Comparison of ENCODE assay signal across 1 cellular context in genomic region chr2:21395366-21395765, GRCh38.
TF ChIP-seq lines count a peak whose summit lies in the region.

No MANE protein-coding gene starts in this region.

TF ChIP-seq in H1, 55 proteins besides CTCF, POLR2A, EP300 and RAD21:
- TF ChIP-seq, protein P1, sequence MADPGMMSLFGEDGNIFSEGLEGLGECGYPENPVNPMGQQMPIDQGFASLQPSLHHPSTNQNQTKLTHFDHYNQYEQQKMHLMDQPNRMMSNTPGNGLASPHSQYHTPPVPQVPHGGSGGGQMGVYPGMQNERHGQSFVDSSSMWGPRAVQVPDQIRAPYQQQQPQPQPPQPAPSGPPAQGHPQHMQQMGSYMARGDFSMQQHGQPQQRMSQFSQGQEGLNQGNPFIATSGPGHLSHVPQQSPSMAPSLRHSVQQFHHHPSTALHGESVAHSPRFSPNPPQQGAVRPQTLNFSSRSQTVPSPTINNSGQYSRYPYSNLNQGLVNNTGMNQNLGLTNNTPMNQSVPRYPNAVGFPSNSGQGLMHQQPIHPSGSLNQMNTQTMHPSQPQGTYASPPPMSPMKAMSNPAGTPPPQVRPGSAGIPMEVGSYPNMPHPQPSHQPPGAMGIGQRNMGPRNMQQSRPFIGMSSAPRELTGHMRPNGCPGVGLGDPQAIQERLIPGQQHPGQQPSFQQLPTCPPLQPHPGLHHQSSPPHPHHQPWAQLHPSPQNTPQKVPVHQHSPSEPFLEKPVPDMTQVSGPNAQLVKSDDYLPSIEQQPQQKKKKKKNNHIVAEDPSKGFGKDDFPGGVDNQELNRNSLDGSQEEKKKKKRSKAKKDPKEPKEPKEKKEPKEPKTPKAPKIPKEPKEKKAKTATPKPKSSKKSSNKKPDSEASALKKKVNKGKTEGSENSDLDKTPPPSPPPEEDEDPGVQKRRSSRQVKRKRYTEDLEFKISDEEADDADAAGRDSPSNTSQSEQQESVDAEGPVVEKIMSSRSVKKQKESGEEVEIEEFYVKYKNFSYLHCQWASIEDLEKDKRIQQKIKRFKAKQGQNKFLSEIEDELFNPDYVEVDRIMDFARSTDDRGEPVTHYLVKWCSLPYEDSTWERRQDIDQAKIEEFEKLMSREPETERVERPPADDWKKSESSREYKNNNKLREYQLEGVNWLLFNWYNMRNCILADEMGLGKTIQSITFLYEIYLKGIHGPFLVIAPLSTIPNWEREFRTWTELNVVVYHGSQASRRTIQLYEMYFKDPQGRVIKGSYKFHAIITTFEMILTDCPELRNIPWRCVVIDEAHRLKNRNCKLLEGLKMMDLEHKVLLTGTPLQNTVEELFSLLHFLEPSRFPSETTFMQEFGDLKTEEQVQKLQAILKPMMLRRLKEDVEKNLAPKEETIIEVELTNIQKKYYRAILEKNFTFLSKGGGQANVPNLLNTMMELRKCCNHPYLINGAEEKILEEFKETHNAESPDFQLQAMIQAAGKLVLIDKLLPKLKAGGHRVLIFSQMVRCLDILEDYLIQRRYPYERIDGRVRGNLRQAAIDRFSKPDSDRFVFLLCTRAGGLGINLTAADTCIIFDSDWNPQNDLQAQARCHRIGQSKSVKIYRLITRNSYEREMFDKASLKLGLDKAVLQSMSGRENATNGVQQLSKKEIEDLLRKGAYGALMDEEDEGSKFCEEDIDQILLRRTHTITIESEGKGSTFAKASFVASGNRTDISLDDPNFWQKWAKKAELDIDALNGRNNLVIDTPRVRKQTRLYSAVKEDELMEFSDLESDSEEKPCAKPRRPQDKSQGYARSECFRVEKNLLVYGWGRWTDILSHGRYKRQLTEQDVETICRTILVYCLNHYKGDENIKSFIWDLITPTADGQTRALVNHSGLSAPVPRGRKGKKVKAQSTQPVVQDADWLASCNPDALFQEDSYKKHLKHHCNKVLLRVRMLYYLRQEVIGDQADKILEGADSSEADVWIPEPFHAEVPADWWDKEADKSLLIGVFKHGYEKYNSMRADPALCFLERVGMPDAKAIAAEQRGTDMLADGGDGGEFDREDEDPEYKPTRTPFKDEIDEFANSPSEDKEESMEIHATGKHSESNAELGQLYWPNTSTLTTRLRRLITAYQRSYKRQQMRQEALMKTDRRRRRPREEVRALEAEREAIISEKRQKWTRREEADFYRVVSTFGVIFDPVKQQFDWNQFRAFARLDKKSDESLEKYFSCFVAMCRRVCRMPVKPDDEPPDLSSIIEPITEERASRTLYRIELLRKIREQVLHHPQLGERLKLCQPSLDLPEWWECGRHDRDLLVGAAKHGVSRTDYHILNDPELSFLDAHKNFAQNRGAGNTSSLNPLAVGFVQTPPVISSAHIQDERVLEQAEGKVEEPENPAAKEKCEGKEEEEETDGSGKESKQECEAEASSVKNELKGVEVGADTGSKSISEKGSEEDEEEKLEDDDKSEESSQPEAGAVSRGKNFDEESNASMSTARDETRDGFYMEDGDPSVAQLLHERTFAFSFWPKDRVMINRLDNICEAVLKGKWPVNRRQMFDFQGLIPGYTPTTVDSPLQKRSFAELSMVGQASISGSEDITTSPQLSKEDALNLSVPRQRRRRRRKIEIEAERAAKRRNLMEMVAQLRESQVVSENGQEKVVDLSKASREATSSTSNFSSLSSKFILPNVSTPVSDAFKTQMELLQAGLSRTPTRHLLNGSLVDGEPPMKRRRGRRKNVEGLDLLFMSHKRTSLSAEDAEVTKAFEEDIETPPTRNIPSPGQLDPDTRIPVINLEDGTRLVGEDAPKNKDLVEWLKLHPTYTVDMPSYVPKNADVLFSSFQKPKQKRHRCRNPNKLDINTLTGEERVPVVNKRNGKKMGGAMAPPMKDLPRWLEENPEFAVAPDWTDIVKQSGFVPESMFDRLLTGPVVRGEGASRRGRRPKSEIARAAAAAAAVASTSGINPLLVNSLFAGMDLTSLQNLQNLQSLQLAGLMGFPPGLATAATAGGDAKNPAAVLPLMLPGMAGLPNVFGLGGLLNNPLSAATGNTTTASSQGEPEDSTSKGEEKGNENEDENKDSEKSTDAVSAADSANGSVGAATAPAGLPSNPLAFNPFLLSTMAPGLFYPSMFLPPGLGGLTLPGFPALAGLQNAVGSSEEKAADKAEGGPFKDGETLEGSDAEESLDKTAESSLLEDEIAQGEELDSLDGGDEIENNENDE (IDR thresholded peaks at IDR 0.05; ENCODE audit: insufficient replicate concordance, low read length) = no peak
- no peak for TF ChIP-seq RFX5 (IDR thresholded peaks at IDR 0.05; ENCODE audit: borderline replicate concordance, low read depth, low read length)
- TF ChIP-seq, protein P2, sequence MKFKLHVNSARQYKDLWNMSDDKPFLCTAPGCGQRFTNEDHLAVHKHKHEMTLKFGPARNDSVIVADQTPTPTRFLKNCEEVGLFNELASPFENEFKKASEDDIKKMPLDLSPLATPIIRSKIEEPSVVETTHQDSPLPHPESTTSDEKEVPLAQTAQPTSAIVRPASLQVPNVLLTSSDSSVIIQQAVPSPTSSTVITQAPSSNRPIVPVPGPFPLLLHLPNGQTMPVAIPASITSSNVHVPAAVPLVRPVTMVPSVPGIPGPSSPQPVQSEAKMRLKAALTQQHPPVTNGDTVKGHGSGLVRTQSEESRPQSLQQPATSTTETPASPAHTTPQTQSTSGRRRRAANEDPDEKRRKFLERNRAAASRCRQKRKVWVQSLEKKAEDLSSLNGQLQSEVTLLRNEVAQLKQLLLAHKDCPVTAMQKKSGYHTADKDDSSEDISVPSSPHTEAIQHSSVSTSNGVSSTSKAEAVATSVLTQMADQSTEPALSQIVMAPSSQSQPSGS (IDR thresholded peaks at IDR 0.05; ENCODE audit: low read length) = no peak
- no peak for TF ChIP-seq HDAC6 (IDR thresholded peaks at IDR 0.05; ENCODE audit: low read depth, low read length)
- TF ChIP-seq SP1 (IDR thresholded peaks at IDR 0.05; ENCODE audit: low read depth, low read length) = no peak
- TF ChIP-seq JUND (IDR thresholded peaks at IDR 0.05; ENCODE audit: low read length) = no peak
- no peak for TF ChIP-seq ZNF274 (IDR thresholded peaks at IDR 0.05; ENCODE audit: borderline replicate concordance, extremely low read depth, low read length)
- TF ChIP-seq CEBPB (IDR thresholded peaks at IDR 0.05; ENCODE audit: low read depth, low read length) = no peak
- TF ChIP-seq CHD2 (IDR thresholded peaks at IDR 0.05; ENCODE audit: low read length) = no peak
- no peak for TF ChIP-seq TAF7 (optimal IDR thresholded peaks at IDR 0.05; ENCODE audit: borderline replicate concordance, low read depth, low read length)
- no peak for TF ChIP-seq CBX8 (IDR thresholded peaks at IDR 0.05; ENCODE audit: borderline replicate concordance, low read depth, low read length)
- TF ChIP-seq YY1 (IDR thresholded peaks at IDR 0.05; ENCODE audit: low read depth, low read length) = no peak
- no peak for TF ChIP-seq SIRT6 (IDR thresholded peaks at IDR 0.05; ENCODE audit: low read length)
